In the genomic region with DNA sequence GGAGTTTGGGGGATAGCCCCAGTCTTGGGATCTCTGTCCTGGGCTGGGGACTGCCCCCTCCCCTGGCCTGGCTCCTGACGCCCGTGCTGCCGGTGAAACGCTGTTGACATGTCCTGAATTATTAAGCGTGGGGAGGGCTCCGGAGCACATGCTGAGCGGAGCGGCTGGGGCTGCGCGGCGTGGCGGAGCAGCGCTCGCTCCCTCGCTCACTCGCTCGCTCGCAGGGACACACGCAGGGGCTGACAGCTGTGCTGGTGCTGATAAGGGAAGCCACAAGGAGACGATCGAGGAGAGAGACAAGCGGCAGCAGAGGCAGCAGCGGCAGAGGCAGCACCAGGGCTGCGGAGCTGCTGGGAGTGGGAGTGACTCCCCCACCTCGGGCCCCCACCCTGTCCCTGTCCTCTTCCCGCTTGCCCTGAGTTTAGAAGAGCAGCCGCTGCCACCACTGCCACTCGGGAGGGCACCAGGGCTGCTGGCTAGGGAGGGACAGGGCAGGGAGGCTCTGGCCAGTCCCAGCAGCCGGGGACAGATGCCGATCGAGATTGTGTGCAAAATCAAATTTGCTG, we compare ENCODE assay signal across 1 cellular context.
A peak's percentile ranks its signal among the peaks of the same experiment; 100 is the strongest.
TF ChIP-seq lines count a peak whose summit lies in the region.

Gene ASIC4 (plus strand): TSS at position 287 of the 566 bp plus-strand sequence. CDS start 243 bp downstream, at position 530.

TF ChIP-seq in K562, 482 proteins besides CTCF, POLR2A, EP300 and RAD21 (continued from another document and continues in another):
- TF ChIP-seq CHD7 (IDR thresholded peaks at IDR 0.05; ENCODE audit: low read depth, low read length) (no peak), CHD4 (IDR thresholded peaks at IDR 0.05; ENCODE audit: insufficient read depth, insufficient replicate concordance, low read depth, low read length, poor library complexity, severe bottlenecking) (no peak), MLX (CRISPR knock-in tag; conservative IDR thresholded peaks at IDR 0.05) (no peak), NONO (IDR thresholded peaks at IDR 0.05; ENCODE audit: low read depth in 2 of 2, low read length in 1 of 2) (peak in 1 of 2 experiments; percentile 83; a peak in 2 of 4 replicates), BRD9 (IDR thresholded peaks at IDR 0.05; ENCODE audit: low read depth, partially characterized antibody) (no peak), SIRT6 (IDR thresholded peaks at IDR 0.05; ENCODE audit: low read depth, low read length) (no peak), HDGF (IDR thresholded peaks at IDR 0.05) (no peak), ARID3B (CRISPR knock-in tag; IDR thresholded peaks at IDR 0.05; ENCODE audit: borderline replicate concordance) (no peak), TCF7 (IDR thresholded peaks at IDR 0.05; ENCODE audit: borderline replicate concordance) (no peak; the same call in 1 of the 2 replicates), POLR2G (IDR thresholded peaks at IDR 0.05; ENCODE audit: low read depth, low read length) (peak; percentile 81), CTCFL (IDR thresholded peaks at IDR 0.05; ENCODE audit: borderline replicate concordance, insufficient read depth, low read depth, low read length, poor library complexity, severe bottlenecking) (no peak), MAZ (CRISPR knock-in tag; conservative IDR thresholded peaks at IDR 0.05 in 1 of 2, IDR thresholded peaks at IDR 0.05 in 1 of 2) (peak; percentile 94 to 97), THRA (IDR thresholded peaks at IDR 0.05) (no peak), ZNF197 (CRISPR knock-in tag; IDR thresholded peaks at IDR 0.05; ENCODE audit: low read depth) (peak; percentile 80; the same call in 1 of the 2 replicates), PCBP2 (IDR thresholded peaks at IDR 0.05; ENCODE audit: low read depth, low read length, poor library complexity, severe bottlenecking) (no peak), ZNF277 (CRISPR knock-in tag; IDR thresholded peaks at IDR 0.05; ENCODE audit: borderline replicate concordance) (no peak), TEAD4 (IDR thresholded peaks at IDR 0.05; ENCODE audit: low read length) (peak; percentile 94), TEAD4 (CRISPR knock-in tag; IDR thresholded peaks at IDR 0.05; ENCODE audit: borderline replicate concordance) (no peak), NFIX (CRISPR knock-in tag; IDR thresholded peaks at IDR 0.05; ENCODE audit: low read depth) (no peak), HOXB6 (CRISPR knock-in tag; IDR thresholded peaks at IDR 0.05; ENCODE audit: borderline replicate concordance) (no peak), ZNF212 (CRISPR knock-in tag; IDR thresholded peaks at IDR 0.05) (peak; percentile 97), ZNF445 (CRISPR knock-in tag; IDR thresholded peaks at IDR 0.05; ENCODE audit: low read depth) (no peak), CBX5 (IDR thresholded peaks at IDR 0.05; ENCODE audit: borderline replicate concordance, low read depth) (0 out of 2 replicates have a peak, but pooled peaks have one; percentile 11), TAF7 (tag; IDR thresholded peaks at IDR 0.05) (no peak), BRF2 (IDR thresholded peaks at IDR 0.05; ENCODE audit: borderline replicate concordance, insufficient read depth, insufficient read length) (no peak), ZNF431 (CRISPR knock-in tag; IDR thresholded peaks at IDR 0.05) (no peak), NFRKB (IDR thresholded peaks at IDR 0.05; ENCODE audit: low read depth) (no peak), THRAP3 (IDR thresholded peaks at IDR 0.05; ENCODE audit: borderline replicate concordance) (no peak)
- TF ChIP-seq, protein P1, sequence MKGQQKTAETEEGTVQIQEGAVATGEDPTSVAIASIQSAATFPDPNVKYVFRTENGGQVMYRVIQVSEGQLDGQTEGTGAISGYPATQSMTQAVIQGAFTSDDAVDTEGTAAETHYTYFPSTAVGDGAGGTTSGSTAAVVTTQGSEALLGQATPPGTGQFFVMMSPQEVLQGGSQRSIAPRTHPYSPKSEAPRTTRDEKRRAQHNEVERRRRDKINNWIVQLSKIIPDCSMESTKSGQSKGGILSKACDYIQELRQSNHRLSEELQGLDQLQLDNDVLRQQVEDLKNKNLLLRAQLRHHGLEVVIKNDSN (CRISPR knock-in tag; IDR thresholded peaks at IDR 0.05), result no peak
- TF ChIP-seq, protein P2, sequence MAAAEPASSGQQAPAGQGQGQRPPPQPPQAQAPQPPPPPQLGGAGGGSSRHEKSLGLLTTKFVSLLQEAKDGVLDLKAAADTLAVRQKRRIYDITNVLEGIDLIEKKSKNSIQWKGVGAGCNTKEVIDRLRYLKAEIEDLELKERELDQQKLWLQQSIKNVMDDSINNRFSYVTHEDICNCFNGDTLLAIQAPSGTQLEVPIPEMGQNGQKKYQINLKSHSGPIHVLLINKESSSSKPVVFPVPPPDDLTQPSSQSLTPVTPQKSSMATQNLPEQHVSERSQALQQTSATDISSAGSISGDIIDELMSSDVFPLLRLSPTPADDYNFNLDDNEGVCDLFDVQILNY (CRISPR knock-in tag; IDR thresholded peaks at IDR 0.05), result no peak
